ENCODE assay signal across 13 cellular contexts in genomic region chr6:113683968-113684367, GRCh38.
"Had no signal": no experiment of that assay in that cellular context is flagged by ENCODE, and none has a peak within 500 bp of the region (broad histone marks: within the 10 kb centered on the region; RNA-seq: fewer than 3 reads in every experiment).

No MANE protein-coding gene starts in this region.

- H3K36me3 Mint-ChIP-seq: naive thymus-derived CD4-positive, alpha-beta T cell had no signal

- H3K9me3 ChIP-seq: heart left ventricle, psoas muscle, sigmoid colon had no signal

- H3K27ac ChIP-seq: heart left ventricle, psoas muscle, sigmoid colon had no signal

- H3K4me3 Mint-ChIP-seq: naive thymus-derived CD4-positive, alpha-beta T cell; nephron progenitor cell had no signal

- H3K4me3 ChIP-seq: heart left ventricle, psoas muscle, sigmoid colon, skin epidermis had no signal

- H3K27ac Mint-ChIP-seq: naive thymus-derived CD4-positive, alpha-beta T cell; nephron progenitor cell had no signal

- H3K4me1 Mint-ChIP-seq: naive thymus-derived CD4-positive, alpha-beta T cell; nephron progenitor cell had no signal

- H3K4me1 ChIP-seq: heart left ventricle, psoas muscle, sigmoid colon had no signal

- H3K27me3 ChIP-seq: heart left ventricle, sigmoid colon had no signal

- H3K36me3 ChIP-seq: heart left ventricle, sigmoid colon had no signal

- ATAC-seq: heart left ventricle; left ventricle myocardium superior; naive thymus-derived CD4-positive, alpha-beta T cell; psoas muscle had no signal

- DNase-seq: effector memory CD4-positive, alpha-beta T cell; heart left ventricle; hippocampal formation; left colon; left ventricle myocardium superior; naive thymus-derived CD4-positive, alpha-beta T cell; nephron progenitor cell; psoas muscle; retina; sigmoid colon; stimulated activated CD4-positive, alpha-beta T cell treated with anti-CD3 and anti-CD28 coated beads, Interleukin-2, amount 100 ng/mL, for 24 hours; stimulated activated naive CD4-positive, alpha-beta T cell treated with Interleukin-2 at 50 U/mL for 16 hours had no signal

- H3K9me3 Mint-ChIP-seq: naive thymus-derived CD4-positive, alpha-beta T cell; nephron progenitor cell had no signal
